ENCODE assay signal across 4 cellular contexts in genomic region chr5:126058392-126058791, GRCh38.
A peak's percentile ranks its signal among the peaks of the same experiment; 100 is the strongest.
DNase-seq lines count a peak whose midpoint lies in the region; ATAC-seq, FAIRE-seq and TF ChIP-seq lines count a peak whose summit lies in the region.
"Not testable (repeated sequence)": the region's sequence is repeated elsewhere in the genome, so short reads cannot be mapped to it uniquely, and the experiment has no call there.

No MANE protein-coding gene starts in this region.

- peaks cover 38% of the 10 kb centered on the region for H3K4me1 Mint-ChIP-seq in GM23338
- H3K4me1 Mint-ChIP-seq in WTC11: peaks cover 50% of the 10 kb centered on the region

- peaks cover 31% of the 10 kb centered on the region for H3K4me1 ChIP-seq in GM23338 (ENCODE audit: insufficient read depth)
- peaks cover 0 to 24% (median 13%) of the 10 kb centered on the region in 4 experiments; a peak in 4 of 7 replicates for H3K4me1 ChIP-seq in H1 (replicated peaks in 1 of 4; ENCODE audit: control insufficient read depth in 3 of 4, insufficient read depth in 4 of 4, low read length in 3 of 4)
- H3K4me1 ChIP-seq in testis: not testable (repeated sequence)

- H3K9me3 Mint-ChIP-seq in GM23338 (peaks cover 17% of the 10 kb centered on the region), WTC11 (peaks cover 18% of the 10 kb centered on the region)

- not testable (repeated sequence) for TF ChIP-seq RAD21 in H1 (IDR thresholded peaks at IDR 0.05 in 1 of 2, conservative IDR thresholded peaks at IDR 0.05 in 1 of 2; ENCODE audit: low read depth in 2 of 2, low read length in 2 of 2)

- H2BK15ac ChIP-seq in H1 (ENCODE audit: low read length): not testable (repeated sequence)

- FAIRE-seq in H1 (lab: Jason Lieb, UNC): not testable (repeated sequence)

- H3K27me3 Mint-ChIP-seq in GM23338 (ENCODE audit: insufficient read depth, low read depth, poor library complexity); WTC11 (ENCODE audit: low read depth): not testable (repeated sequence)

- POLR2A ChIA-PET in WTC11 (lab: Charles Lee); H1 (lab: Charles Lee; ENCODE audit: partially characterized antibody): not testable (repeated sequence)

- not testable (repeated sequence) for H3K23me2 ChIP-seq in H1 (ENCODE audit: low read depth, low read length)

- not testable (repeated sequence) for H2AK5ac ChIP-seq in H1 (ENCODE audit: low read depth, low read length)

- TF ChIP-seq POLR2A in H1 (IDR thresholded peaks at IDR 0.05; ENCODE audit: control extremely low read depth in 1 of 2, low read depth in 2 of 2, low read length in 2 of 2); testis (IDR thresholded peaks at IDR 0.05): not testable (repeated sequence)

- not testable (repeated sequence) for H3K9me2 ChIP-seq in GM23338 (ENCODE audit: insufficient read depth)

- not testable (repeated sequence) for H3K27ac Mint-ChIP-seq in GM23338
- peak overlapping the region; percentile 84 for H3K27ac Mint-ChIP-seq in WTC11

- WGBS in H1 (ENCODE audit: extremely low coverage in 1 of 2, insufficient coverage in 1 of 2, insufficient read length in 1 of 2, insufficient replicate concordance in 2 of 2, low coverage in 1 of 2, low lambda C conversion rate in 2 of 2, missing lambda C conversion rate in 1 of 2), 2 experiments: 89% methylated on average over 5 of the region's 5 CpGs; no CpG with 5 or more reads in 1 of the 2 experiments
- 82 to 89% methylated on average over 5 of the region's 5 CpGs for WGBS in testis, 2 donors

- H3K9me3 ChIP-seq in H1 (ENCODE audit: insufficient read depth in 2 of 2, low read depth in 1 of 2, low read length in 1 of 2); testis: not testable (repeated sequence)

- H2BK120ac ChIP-seq in H1 (replicated peaks; ENCODE audit: low read depth, low read length): not testable (repeated sequence)

- H3K56ac ChIP-seq in H1 (replicated peaks; ENCODE audit: insufficient read length, low read depth, low read length): not testable (repeated sequence)

- CTCF ChIA-PET in WTC11 (lab: Charles Lee): not testable (repeated sequence)
- CTCF ChIA-PET in H1 (lab: Charles Lee; ENCODE audit: partially characterized antibody): interaction anchor here (0.9 to 1.3 kb wide), 2 partner anchors 10 to 67 kb away, joined by 3 to 4 read pairs; no protein-coding TSS in a partner anchor

- H3F3A ChIP-seq in GM23338 (replicated peaks; ENCODE audit: low read depth): not testable (repeated sequence)

- H3K27me3 ChIP-seq in GM23338 (ENCODE audit: insufficient read depth); H1 (replicated peaks in 1 of 4; ENCODE audit: control insufficient read depth in 3 of 4, extremely low read depth in 1 of 4, insufficient read depth in 3 of 4, low read length in 3 of 4); testis: not testable (repeated sequence)

- not testable (repeated sequence) for H3K23ac ChIP-seq in H1 (ENCODE audit: insufficient read length)

- H4K91ac ChIP-seq in H1 (replicated peaks; ENCODE audit: insufficient read length, low read length): not testable (repeated sequence)

- peak overlapping the region; percentile 28; the same call in 1 of the 2 replicates for H3K18ac ChIP-seq in H1 (ENCODE audit: extremely low read depth, low read length)

- H3K36me3 Mint-ChIP-seq in GM23338 (ENCODE audit: low read depth) (peaks cover 22% of the 10 kb centered on the region), WTC11 (peaks cover 15% of the 10 kb centered on the region)

- not testable (repeated sequence) for DNase-seq in GM23338 (ENCODE audit: low spot score); WTC11 (ENCODE audit: low spot score); H1 (ENCODE audit: low read depth in 1 of 2, low spot score in 2 of 2)
- peak; percentile 17 for DNase-seq in testis

- ATAC-seq in GM23338, WTC11: not testable (repeated sequence)

- peak overlapping the region; percentile 70 for H4K5ac ChIP-seq in H1 (ENCODE audit: insufficient read length, low read depth, low read length)

- H2BK12ac ChIP-seq in H1 (ENCODE audit: low read depth, low read length): peak overlapping the region; percentile 78; the same call in 1 of the 2 replicates

- not testable (repeated sequence) for TF ChIP-seq CTCF in GM23338 (conservative IDR thresholded peaks at IDR 0.05; ENCODE audit: low read depth in 2 of 2); WTC11 (IDR thresholded peaks at IDR 0.05); H1 (IDR thresholded peaks at IDR 0.05; ENCODE audit: control extremely low read depth in 1 of 3, insufficient read depth in 1 of 3, low read depth in 1 of 3, low read length in 3 of 3); testis (IDR thresholded peaks at IDR 0.05)

- intact Hi-C loops in testis (cut with DNase I; ENCODE audit: low total_unique reads): not testable (repeated sequence)

- H3K79me1 ChIP-seq in H1 (ENCODE audit: low read depth, low read length): not testable (repeated sequence)

- not testable (repeated sequence) for H3K36me3 ChIP-seq in GM23338 (ENCODE audit: insufficient read depth); H1 (ENCODE audit: control insufficient read depth in 2 of 4, insufficient read depth in 4 of 4, low read length in 3 of 4); testis (ENCODE audit: low read depth, missing control alignments)

- not testable (repeated sequence) for H3K4ac ChIP-seq in H1 (replicated peaks; ENCODE audit: insufficient read length, low read depth, low read length)

- H3K4me3 ChIP-seq in GM23338; H1 (ENCODE audit: extremely low read depth in 1 of 4, insufficient read depth in 2 of 4, low read depth in 3 of 4, low read length in 4 of 4); testis: not testable (repeated sequence)

- peak overlapping the region; percentile 83; the same call in 1 of the 2 replicates for H2BK20ac ChIP-seq in H1 (ENCODE audit: low read length)

- H3K79me2 ChIP-seq in GM23338 (replicated peaks; ENCODE audit: insufficient read depth); H1 (ENCODE audit: control insufficient read depth in 1 of 2, insufficient read depth in 2 of 2, low read length in 2 of 2): not testable (repeated sequence)

- H4K8ac ChIP-seq in H1 (ENCODE audit: extremely low read depth, insufficient read depth, low read length): not testable (repeated sequence)

- H3K4me3 Mint-ChIP-seq in GM23338, WTC11: not testable (repeated sequence)

- peak overlapping the region; percentile 53; the same call in 1 of the 2 replicates for H2BK5ac ChIP-seq in H1 (ENCODE audit: low read depth, low read length)

- H4K20me1 ChIP-seq in GM23338 (replicated peaks; ENCODE audit: insufficient read depth); H1 (replicated peaks in 1 of 2; ENCODE audit: control insufficient read depth in 1 of 2, insufficient read depth in 2 of 2, low read length in 2 of 2): not testable (repeated sequence)

- not testable (repeated sequence) for H3K9ac ChIP-seq in H1 (replicated peaks in 1 of 4; ENCODE audit: extremely low read depth in 1 of 4, low read depth in 3 of 4, low read length in 3 of 4)

- H2AFZ ChIP-seq in GM23338; H1 (ENCODE audit: low read length): not testable (repeated sequence)

- peak overlapping the region; percentile 89 for H3K27ac ChIP-seq in GM23338 (ENCODE audit: low read depth)
- not testable (repeated sequence) for H3K27ac ChIP-seq in H1 (ENCODE audit: low read depth, low read length); testis

- not testable (repeated sequence) for TF ChIP-seq EP300 in H1 (IDR thresholded peaks at IDR 0.05; ENCODE audit: borderline replicate concordance in 1 of 2, low read depth in 2 of 2, low read length in 2 of 2)

- H3K14ac ChIP-seq in H1 (ENCODE audit: insufficient read length): not testable (repeated sequence)

- not testable (repeated sequence) for H3K4me2 ChIP-seq in GM23338; H1 (ENCODE audit: insufficient read depth in 1 of 2, low read depth in 2 of 2, low read length in 2 of 2)

TF ChIP-seq in WTC11, 78 proteins besides CTCF, POLR2A, EP300 and RAD21:
- peak; percentile 73 for TF ChIP-seq NFYB (CRISPR knock-in tag; conservative IDR thresholded peaks at IDR 0.05; ENCODE audit: low read depth)

TF ChIP-seq in H1, 55 proteins besides CTCF, POLR2A, EP300 and RAD21:
- TF ChIP-seq SP1 (IDR thresholded peaks at IDR 0.05; ENCODE audit: low read depth, low read length): peak; percentile 57; the same call in 1 of the 2 replicates
